ENCODE assay signal across 7 cellular contexts in the genomic region with DNA sequence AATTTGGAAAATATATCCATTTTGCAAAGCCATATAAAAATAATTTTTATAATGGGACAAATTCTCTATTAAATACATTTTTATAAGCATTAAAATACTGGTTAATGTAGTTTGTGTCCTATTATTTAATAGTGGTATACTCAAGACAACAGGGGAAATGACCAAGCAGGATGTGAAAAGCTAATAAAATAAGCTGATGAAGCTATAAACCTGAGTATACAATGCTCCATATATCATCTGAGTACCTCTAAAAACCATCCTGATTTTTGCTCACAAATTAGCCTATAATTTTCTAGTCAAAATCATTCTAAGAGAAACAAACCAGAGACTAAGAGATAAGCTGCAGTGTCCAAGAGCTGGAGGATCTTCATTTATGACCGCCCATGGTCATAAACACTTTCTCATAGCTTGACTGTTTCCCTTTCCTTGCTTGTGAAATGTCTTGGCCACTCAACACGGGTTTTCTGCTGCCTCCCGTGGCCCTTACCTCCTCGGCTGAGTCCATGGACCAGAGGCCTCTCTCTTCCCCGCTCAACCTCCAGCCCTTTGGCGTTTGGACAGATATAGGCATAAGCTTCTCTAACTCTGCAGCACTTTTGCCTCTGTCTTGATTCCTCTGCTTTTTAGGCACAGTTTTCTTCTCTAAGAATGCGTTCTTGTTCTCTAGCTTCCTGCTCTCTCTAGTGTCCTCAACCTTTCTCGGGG. TPM values are rescaled to one million over a fixed set of nuclear protein-coding genes. Genes with fewer than 3 reads are reported as not detected.
DNase-seq lines count a peak whose midpoint lies in the region; ATAC-seq, FAIRE-seq and TF ChIP-seq lines count a peak whose summit lies in the region.
"Not testable (repeated sequence)": the region's sequence is repeated elsewhere in the genome, so short reads cannot be mapped to it uniquely, and the experiment has no call there.

No MANE protein-coding gene starts in this region.

- H3K4me3 ChIP-seq in CD8-positive, alpha-beta T cell (ENCODE audit: low read depth, low read length); bronchial epithelial cell (ENCODE audit: low read depth, low read length): not testable (repeated sequence)
- H3K4me3 ChIP-seq in SK-N-SH (ENCODE audit: low read depth in 2 of 2, low read length in 1 of 2) (peak overlapping the region; percentile 21 to 56; a peak in 1 of 4 replicates), iPS-15b (ENCODE audit: low read depth, low read length) (peak overlapping the region; percentile 64)

- not testable (repeated sequence) for H3K4me3 Mint-ChIP-seq in CD8-positive, alpha-beta T cell
- H3K4me3 Mint-ChIP-seq in progenitor cell of endocrine pancreas (ENCODE audit: low read depth): peak overlapping the region; percentile 9

- not testable (repeated sequence) for TF ChIP-seq RAD21 in SK-N-SH (IDR thresholded peaks at IDR 0.05; ENCODE audit: low read length)

- peaks cover 25% of the 10 kb centered on the region for H3K27me3 Mint-ChIP-seq in CD8-positive, alpha-beta T cell (ENCODE audit: low read depth)
- peaks cover 16% of the 10 kb centered on the region for H3K27me3 Mint-ChIP-seq in progenitor cell of endocrine pancreas

- H3K79me2 ChIP-seq in SK-N-SH (ENCODE audit: insufficient read depth): not testable (repeated sequence)

- not testable (repeated sequence) for H3K9ac ChIP-seq in SK-N-SH; iPS-15b (ENCODE audit: low read depth, low read length)

- POLR2A ChIA-PET in CD8-positive, alpha-beta T cell (lab: Charles Lee); SK-N-SH (lab: Yijun Ruan, JAX): not testable (repeated sequence)

- not testable (repeated sequence) for TF ChIP-seq CTCF in CD8-positive, alpha-beta T cell (IDR thresholded peaks at IDR 0.05); SK-N-SH (IDR thresholded peaks at IDR 0.05); bronchial epithelial cell (IDR thresholded peaks at IDR 0.05; ENCODE audit: insufficient read depth, low read length, severe bottlenecking); progenitor cell of endocrine pancreas (IDR thresholded peaks at IDR 0.05; ENCODE audit: unreplicated experiment)

- not testable (repeated sequence) for H3K9me3 Mint-ChIP-seq in CD8-positive, alpha-beta T cell
- peaks cover 17% of the 10 kb centered on the region for H3K9me3 Mint-ChIP-seq in progenitor cell of endocrine pancreas (ENCODE audit: low read depth)

- H3K9me2 ChIP-seq in SK-N-SH: not testable (repeated sequence)

- H3K4me1 Mint-ChIP-seq in CD8-positive, alpha-beta T cell (ENCODE audit: low read depth); progenitor cell of endocrine pancreas (ENCODE audit: low read depth): not testable (repeated sequence)

- DNase-seq in CD8-positive, alpha-beta T cell; GM19239 (ENCODE audit: insufficient read length, low spot score); SK-N-SH; bronchial epithelial cell (ENCODE audit: low read depth); progenitor cell of endocrine pancreas (ENCODE audit: low spot score, unreplicated experiment): not testable (repeated sequence)
- DNase-seq in NCI-H460 (ENCODE audit: extremely low read depth, low read depth): peak; percentile 44

- peak; percentile 80 for FAIRE-seq in GM19239 (lab: Jason Lieb, UNC)
- FAIRE-seq in bronchial epithelial cell (lab: Jason Lieb, UNC): peak; percentile 23

- H4K20me1 ChIP-seq in SK-N-SH (ENCODE audit: insufficient read depth): not testable (repeated sequence)

- peak overlapping the region; percentile 19 for H3K27ac Mint-ChIP-seq in CD8-positive, alpha-beta T cell
- H3K27ac Mint-ChIP-seq in progenitor cell of endocrine pancreas: not testable (repeated sequence)

- H3K36me3 ChIP-seq in CD8-positive, alpha-beta T cell (ENCODE audit: insufficient read depth, low read length); SK-N-SH (replicated peaks in 1 of 2; ENCODE audit: control insufficient read depth in 1 of 2, insufficient read depth in 2 of 2, low read length in 1 of 2); bronchial epithelial cell (ENCODE audit: control insufficient read depth, insufficient read depth, low read length); iPS-15b (ENCODE audit: control insufficient read depth, insufficient read depth, low read length): not testable (repeated sequence)

- not testable (repeated sequence) for TF ChIP-seq EP300 in SK-N-SH (IDR thresholded peaks at IDR 0.05; ENCODE audit: borderline replicate concordance in 1 of 2, low read depth in 1 of 2, low read length in 1 of 2)

- intact Hi-C loops in CD8-positive, alpha-beta T cell (cut with DNase I, micrococcal nuclease): not testable (repeated sequence)

- H3K27ac ChIP-seq in CD8-positive, alpha-beta T cell (ENCODE audit: low read depth, low read length): not testable (repeated sequence)
- 0 out of 4 replicates have a peak overlapping the region, but pooled peaks of 1 of the 2 experiments have one; percentile 51 for H3K27ac ChIP-seq in SK-N-SH (ENCODE audit: low read depth in 2 of 2, low read length in 1 of 2)

- 22% methylated on average over 8 of the region's 8 CpGs for WGBS in SK-N-SH (ENCODE audit: low lambda C conversion rate)

- not testable (repeated sequence) for ATAC-seq in CD8-positive, alpha-beta T cell

- CTCF ChIA-PET in CD8-positive, alpha-beta T cell (lab: Charles Lee): not testable (repeated sequence)
- CTCF ChIA-PET in SK-N-SH (lab: Yijun Ruan, JAX): interaction anchor here (1.5 to 1.6 kb wide), 2 partner anchors 20 to 219 kb away, joined by 4 to 6 read pairs; no protein-coding TSS in a partner anchor

- H2AFZ ChIP-seq in SK-N-SH (ENCODE audit: low read depth): peak overlapping the region; percentile 87; the same call in 1 of the 2 replicates

- not testable (repeated sequence) for H3K36me3 Mint-ChIP-seq in CD8-positive, alpha-beta T cell; progenitor cell of endocrine pancreas (ENCODE audit: insufficient read depth)

- H3K9me3 ChIP-seq in CD8-positive, alpha-beta T cell (ENCODE audit: low read length); SK-N-SH; iPS-15b (ENCODE audit: control insufficient read depth, insufficient read depth, low read length): not testable (repeated sequence)

- not testable (repeated sequence) for H3K4me1 ChIP-seq in CD8-positive, alpha-beta T cell (ENCODE audit: insufficient read depth, low read length); SK-N-SH (ENCODE audit: control insufficient read depth in 1 of 2, insufficient read depth in 2 of 2, low read depth in 1 of 2, low read length in 1 of 2); iPS-15b (ENCODE audit: control insufficient read depth, insufficient read depth, low read length)

- H3K4me2 ChIP-seq in SK-N-SH: peak overlapping the region; percentile 67

- H3K27me3 ChIP-seq in CD8-positive, alpha-beta T cell (ENCODE audit: insufficient read depth, low read length); SK-N-SH (ENCODE audit: insufficient read depth); bronchial epithelial cell (ENCODE audit: control insufficient read depth, insufficient read depth, low read length); iPS-15b (ENCODE audit: control insufficient read depth, insufficient read depth, low read length): not testable (repeated sequence)

- peaks cover 22% of the 10 kb centered on the region for H3F3A ChIP-seq in SK-N-SH (replicated peaks; ENCODE audit: insufficient read depth)

RNA-seq across cellular contexts. Expression of a gene that starts 5.5 kb away (rescaled TPM):
- total RNA-seq in CD8-positive, alpha-beta T cell: not detected
- total RNA-seq in NCI-H460 (2014; rRNA removed; shearing (Covaris generic)): 5.9 and 7.3 TPM in 2 replicates
- polyA plus RNA-seq in NCI-H460 (2014; cell fraction: nucleus; rRNA removed): 3.8 and 7.1 TPM in 2 replicates
- polyA plus RNA-seq in SK-N-SH (2012; rRNA removed): 0.25 and 0.41 TPM in 2 replicates
- polyA plus RNA-seq in SK-N-SH (2012; cell fraction: cytosol; rRNA removed): 0.36 and 0.66 TPM in 2 replicates
- polyA plus RNA-seq in SK-N-SH (2012; cell fraction: nucleus; rRNA removed): 0.38 and 0.48 TPM in 2 replicates
- total RNA-seq in bronchial epithelial cell (not detected in 2 replicates), progenitor cell of endocrine pancreas (1.1 TPM in 2 replicates)
